34 cellular contexts compared by ENCODE assay signal in genomic region chr17:6970992-6971391, GRCh38. TPM values are rescaled to one million over a fixed set of nuclear protein-coding genes. Genes with fewer than 3 reads are reported as not detected.
"Had no signal": no experiment of that assay in that cellular context is flagged by ENCODE, and none has a peak within 500 bp of the region (broad histone marks: within the 10 kb centered on the region; RNA-seq: fewer than 3 reads in every experiment).

No MANE protein-coding gene starts in this region.

- H3K4me2 ChIP-seq: hepatocyte had no signal

- H3K9me3 Mint-ChIP-seq: activated CD4-positive, alpha-beta T cell treated with anti-CD3 and anti-CD28 coated beads, Interleukin-2, amount 10 ng/mL, durations not matched to agents 7 days and 5 days; activated naive CD4-positive, alpha-beta T cell treated with anti-CD3 and anti-CD28 coated beads, Interleukin-2, amount 10 ng/mL, durations not matched to agents 7 days and 5 days; activated naive CD4-positive, alpha-beta T cell treated with anti-CD3 and anti-CD28 coated beads, Interleukin-2, amount 50 U/mL, for 72 hours; activated naive CD8-positive, alpha-beta T cell treated with anti-CD3 and anti-CD28 coated beads, Interleukin-2, amount 10 ng/mL, durations not matched to agents 7 days and 5 days; activated T-cell treated with anti-CD3 and anti-CD28 coated beads, Interleukin-2, amount 50 U/mL, for 4 hours; activated T-helper 1 cell treated with anti-CD3 and anti-CD28 coated beads, Interleukin-12 subunit alpha, Interleukin-12 subunit beta, Interleukin-2, Interleukin-4 antibody, amounts not matched to agents 30 ng/mL and 10 ng/mL and 1 ng/mL, durations not matched to agents 14 hours and 24 hours and 36 hours; brain; effector memory CD8-positive, alpha-beta T cell; T-helper 2 cell treated with Interferon-gamma antibody and Interleukin-4, amounts not matched to agents 5 μg/mL and 100 μg/mL, for 36 hours had no signal

- H2AFZ ChIP-seq: hepatocyte had no signal

- H3K4me1 ChIP-seq: ascending aorta, breast epithelium, esophagus squamous epithelium, gastroesophageal sphincter, heart right ventricle had no signal

- H3K36me3 Mint-ChIP-seq: activated naive CD4-positive, alpha-beta T cell treated with anti-CD3 and anti-CD28 coated beads, Interleukin-2, amount 10 ng/mL, durations not matched to agents 7 days and 5 days; activated naive CD4-positive, alpha-beta T cell treated with anti-CD3 and anti-CD28 coated beads, Interleukin-2, amount 50 U/mL, for 72 hours; activated naive CD8-positive, alpha-beta T cell treated with anti-CD3 and anti-CD28 coated beads, Interleukin-2, amount 10 ng/mL, durations not matched to agents 7 days and 5 days; brain had no signal

- H3K27me3 Mint-ChIP-seq: activated CD4-positive, alpha-beta T cell treated with anti-CD3 and anti-CD28 coated beads, Interleukin-2, amount 10 ng/mL, durations not matched to agents 7 days and 5 days; activated naive CD4-positive, alpha-beta T cell treated with anti-CD3 and anti-CD28 coated beads, Interleukin-2, amount 10 ng/mL, durations not matched to agents 7 days and 5 days; activated naive CD8-positive, alpha-beta T cell treated with anti-CD3 and anti-CD28 coated beads, Interleukin-2, amount 10 ng/mL, durations not matched to agents 7 days and 5 days; effector memory CD8-positive, alpha-beta T cell had no signal

- H3K27me3 ChIP-seq: ascending aorta, breast epithelium, cardiac muscle cell, esophagus squamous epithelium, gastroesophageal sphincter, hepatocyte had no signal

- H3K79me2 ChIP-seq: hepatocyte had no signal

- H3K9me3 ChIP-seq: ascending aorta, breast epithelium, esophagus squamous epithelium, gastroesophageal sphincter, heart right ventricle had no signal

- H3K4me3 ChIP-seq: ascending aorta, breast epithelium, cardiac muscle cell, coronary artery, esophagus squamous epithelium, gastroesophageal sphincter, heart right ventricle, hepatocyte had no signal

- H3K27ac Mint-ChIP-seq: activated CD4-positive, alpha-beta T cell treated with anti-CD3 and anti-CD28 coated beads, Interleukin-2, amount 10 ng/mL, durations not matched to agents 7 days and 5 days; activated naive CD4-positive, alpha-beta T cell treated with anti-CD3 and anti-CD28 coated beads, Interleukin-2, amount 10 ng/mL, durations not matched to agents 7 days and 5 days; activated naive CD8-positive, alpha-beta T cell treated with anti-CD3 and anti-CD28 coated beads, Interleukin-2, amount 10 ng/mL, durations not matched to agents 7 days and 5 days; activated T-helper 1 cell treated with anti-CD3 and anti-CD28 coated beads, Interleukin-12 subunit alpha, Interleukin-12 subunit beta, Interleukin-2, Interleukin-4 antibody, amounts not matched to agents 30 ng/mL and 10 ng/mL and 1 ng/mL, durations not matched to agents 14 hours and 24 hours and 36 hours; brain; effector memory CD8-positive, alpha-beta T cell; T-helper 17 cell; T-helper 2 cell treated with Interferon-gamma antibody and Interleukin-4, amounts not matched to agents 5 μg/mL and 100 μg/mL, for 36 hours had no signal

- H3K36me3 ChIP-seq: ascending aorta, breast epithelium, cardiac muscle cell, esophagus squamous epithelium, gastroesophageal sphincter, heart right ventricle had no signal

- H3K4me3 Mint-ChIP-seq: activated CD4-positive, alpha-beta T cell treated with anti-CD3 and anti-CD28 coated beads, Interleukin-2, amount 10 ng/mL, durations not matched to agents 7 days and 5 days; activated naive CD4-positive, alpha-beta T cell treated with anti-CD3 and anti-CD28 coated beads, Interleukin-2, amount 10 ng/mL, durations not matched to agents 7 days and 5 days; activated naive CD8-positive, alpha-beta T cell treated with anti-CD3 and anti-CD28 coated beads, Interleukin-2, amount 10 ng/mL, durations not matched to agents 7 days and 5 days; activated T-cell treated with anti-CD3 and anti-CD28 coated beads, Interleukin-2, amount 50 U/mL, for 4 hours; activated T-helper 1 cell treated with anti-CD3 and anti-CD28 coated beads, Interleukin-12 subunit alpha, Interleukin-12 subunit beta, Interleukin-2, Interleukin-4 antibody, amounts not matched to agents 30 ng/mL and 10 ng/mL and 1 ng/mL, durations not matched to agents 14 hours and 24 hours and 36 hours; brain; effector memory CD8-positive, alpha-beta T cell; T-helper 17 cell; T-helper 2 cell treated with Interferon-gamma antibody and Interleukin-4, amounts not matched to agents 5 μg/mL and 100 μg/mL, for 36 hours had no signal

- H3K4me1 Mint-ChIP-seq: activated naive CD4-positive, alpha-beta T cell treated with anti-CD3 and anti-CD28 coated beads, Interleukin-2, amount 10 ng/mL, durations not matched to agents 7 days and 5 days; brain had no signal

- DNase-seq: activated CD4-positive, alpha-beta T cell treated with anti-CD3 and anti-CD28 coated beads for 4 hours; activated CD4-positive, alpha-beta T cell treated with anti-CD3 and anti-CD28 coated beads, Interleukin-2, amount 10 ng/mL, durations not matched to agents 7 days and 5 days; activated CD4-positive, alpha-beta T cell treated with anti-CD3 and anti-CD28 coated beads, Interleukin-2, amount 50 U/mL, for 48 hours; activated CD4-positive, CD25-positive, alpha-beta regulatory T cell; activated CD4-positive, CD25-positive, alpha-beta regulatory T cell treated with anti-CD3 and anti-CD28 coated beads, Interleukin-2, amount 50 U/mL, for 72 hours; activated CD8-positive, alpha-beta memory T cell treated with anti-CD3 and anti-CD28 coated beads, Interleukin-2, amount 50 U/mL, for 48 hours; activated gamma-delta T cell; activated naive CD4-positive, alpha-beta T cell; activated naive CD4-positive, alpha-beta T cell treated with anti-CD3 and anti-CD28 coated beads, Interleukin-2, amount 10 ng/mL, durations not matched to agents 7 days and 5 days; activated naive CD8-positive, alpha-beta T cell treated with anti-CD3 and anti-CD28 coated beads, Interleukin-2, amount 10 ng/mL, durations not matched to agents 7 days and 5 days; activated T-cell treated with anti-CD3 and anti-CD28 coated beads, Interleukin-2, amount 50 U/mL, for 4 hours; central memory CD4-positive, alpha-beta T cell; cerebellar nuclear complex; dermis blood vessel endothelial cell; effector CD4-positive, alpha-beta T cell; effector memory CD8-positive, alpha-beta T cell; erythroblast; esophagus squamous epithelium; foreskin melanocyte; heart right ventricle; T-helper 1 cell; T-helper 17 cell had no signal

- ATAC-seq: effector memory CD8-positive, alpha-beta T cell; gastroesophageal sphincter; heart right ventricle; T-helper 17 cell had no signal

- H3K27ac ChIP-seq: ascending aorta, breast epithelium, cardiac muscle cell, coronary artery, esophagus squamous epithelium, gastroesophageal sphincter, heart right ventricle, hepatocyte had no signal

RNA-seq across cellular contexts. Expression of gene ALOX12, which starts 24.9 kb away (rescaled TPM):
- total RNA-seq: activated CD4-positive, alpha-beta T cell treated with anti-CD3 and anti-CD28 coated beads, Interleukin-2, amount 10 ng/mL, durations not matched to agents 7 days and 5 days; activated naive CD4-positive, alpha-beta T cell treated with anti-CD3 and anti-CD28 coated beads, Interleukin-2, amount 50 U/mL, for 72 hours; activated naive CD8-positive, alpha-beta T cell treated with anti-CD3 and anti-CD28 coated beads, Interleukin-2, amount 10 ng/mL, durations not matched to agents 7 days and 5 days; activated T-cell treated with anti-CD3 and anti-CD28 coated beads, Interleukin-2, amount 50 U/mL, for 4 hours; activated T-helper 1 cell treated with anti-CD3 and anti-CD28 coated beads, Interleukin-12 subunit alpha, Interleukin-12 subunit beta, Interleukin-2, Interleukin-4 antibody, amounts not matched to agents 30 ng/mL and 10 ng/mL and 1 ng/mL, durations not matched to agents 14 hours and 24 hours and 36 hours; ascending aorta; breast epithelium; dermis blood vessel endothelial cell; fibroblast of villous mesenchyme; glomerular endothelial cell; hepatocyte had no signal

RNA-seq across cellular contexts. Expression of gene BCL6B, which starts 51.9 kb away (rescaled TPM):
- total RNA-seq: fibroblast of villous mesenchyme had no signal
- polyA plus RNA-seq: cardiac muscle cell had no signal
